In the genomic region with DNA sequence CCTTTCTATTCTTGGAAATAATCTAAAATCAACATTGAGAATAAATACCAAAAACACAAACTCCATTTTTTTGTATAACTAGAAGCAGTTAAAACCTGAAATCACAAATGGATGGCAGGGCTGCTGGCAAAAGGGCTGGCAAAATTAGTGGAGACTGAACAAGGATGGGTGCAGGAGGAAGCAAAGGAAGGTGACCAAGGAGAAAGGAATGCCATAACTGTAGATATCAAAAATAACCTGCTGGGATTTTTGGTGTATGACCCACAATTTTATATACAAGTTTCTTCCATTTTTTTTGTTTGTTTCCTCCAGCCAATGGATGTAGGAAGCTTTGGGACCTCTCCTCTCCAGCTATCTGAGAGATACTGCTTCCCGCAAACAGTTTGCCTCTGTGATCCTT, we compare ENCODE assay signal across 19 cellular contexts. TPM values are rescaled to one million over a fixed set of nuclear protein-coding genes. Genes with fewer than 3 reads are reported as not detected.
A peak's percentile ranks its signal among the peaks of the same experiment; 100 is the strongest.
DNase-seq lines count a peak whose midpoint lies in the region; ATAC-seq lines count a peak whose summit lies in the region.
"Had no signal": no experiment of that assay in that cellular context is flagged by ENCODE, and none has a peak within 500 bp of the region (broad histone marks: within the 10 kb centered on the region; RNA-seq: fewer than 3 reads in every experiment).

No MANE protein-coding gene starts in this region.

- H3K27me3 ChIP-seq in naive thymus-derived CD4-positive, alpha-beta T cell (ENCODE audit: control insufficient read depth in 2 of 2, insufficient read depth in 2 of 2, low read length in 2 of 2): no peaks in the 10 kb centered on the region
- H3K27me3 ChIP-seq: SJCRH30 had no signal

- H3K4me3 Mint-ChIP-seq in naive thymus-derived CD4-positive, alpha-beta T cell: no peak overlapping the region
- H3K4me3 Mint-ChIP-seq: IgD-negative memory B cell had no signal

- CTCF ChIA-PET in naive thymus-derived CD4-positive, alpha-beta T cell (lab: Charles Lee): no interaction called here

- intact Hi-C loops in naive thymus-derived CD4-positive, alpha-beta T cell (cut with micrococcal nuclease): no loop called here

- H3K4me1 Mint-ChIP-seq in naive thymus-derived CD4-positive, alpha-beta T cell: no peaks in the 10 kb centered on the region

- in situ Hi-C loops in ACHN (cut with HindIII; ENCODE audit: low pct_ligation_motif_present, low pct_unique_long_range_greater_than_20kb, low sequenced_read_pairs): no loop called here

- no peaks in the 10 kb centered on the region for H3K9me3 ChIP-seq in naive thymus-derived CD4-positive, alpha-beta T cell (ENCODE audit: control insufficient read depth in 2 of 3, low read length in 3 of 3)
- H3K9me3 ChIP-seq: Caco-2, SJCRH30 had no signal

- no peaks in the 10 kb centered on the region for H3K4me1 ChIP-seq in naive thymus-derived CD4-positive, alpha-beta T cell (ENCODE audit: control insufficient read depth in 2 of 2, insufficient read depth in 2 of 2, low read length in 2 of 2)
- H3K4me1 ChIP-seq: A549, Caco-2, SJCRH30 had no signal

- POLR2A ChIA-PET in naive thymus-derived CD4-positive, alpha-beta T cell (lab: Charles Lee): no interaction called here

- no peak overlapping the region for H3K4me3 ChIP-seq in naive thymus-derived CD4-positive, alpha-beta T cell (ENCODE audit: low read length)
- H3K4me3 ChIP-seq: A549, SJCRH30 had no signal

- peaks cover 0 to 19% (median 4%) of the 10 kb centered on the region in 3 experiments for H3K36me3 ChIP-seq in naive thymus-derived CD4-positive, alpha-beta T cell (ENCODE audit: control insufficient read depth in 2 of 3, insufficient read depth in 3 of 3, low read length in 3 of 3)

- H3K27ac Mint-ChIP-seq in naive thymus-derived CD4-positive, alpha-beta T cell: no peak overlapping the region
- H3K27ac Mint-ChIP-seq: IgD-negative memory B cell had no signal

- DNase-seq in A172 (ENCODE audit: low spot score) (peak; percentile 57), ELR (ENCODE audit: low read depth) (peak; percentile 52), LHCN-M2 (ENCODE audit: low read depth) (peak; percentile 11), dermis blood vessel endothelial cell (peak; percentile 16), DMS 273 treated with DMSO at 0.1 percent for 48 hours (lab: John Stamatoyannopoulos, UW) (no peak), ACHN (no peak)
- DNase-seq in activated naive CD4-positive, alpha-beta T cell (lab: John Stamatoyannopoulos, UW): no peak
- no peak for DNase-seq in naive thymus-derived CD4-positive, alpha-beta T cell
- DNase-seq: Caco-2, GDM1, Kasumi-1, NCI-H187, NCI-H2171, NCI-H748 treated with DMSO at 0.1 percent for 48 hours, OCI-M1, RPMI8226, SJCRH30 had no signal

- H3K27me3 Mint-ChIP-seq in naive thymus-derived CD4-positive, alpha-beta T cell: no peaks in the 10 kb centered on the region
- H3K27me3 Mint-ChIP-seq: IgD-negative memory B cell had no signal

- no peak overlapping the region for H3K27ac ChIP-seq in naive thymus-derived CD4-positive, alpha-beta T cell (ENCODE audit: low read depth, low read length)
- H3K27ac ChIP-seq: A549, SJCRH30 had no signal

- H3K36me3 Mint-ChIP-seq in naive thymus-derived CD4-positive, alpha-beta T cell: peaks cover 37 to 91% (median 83%) of the 10 kb centered on the region in 5 donors

- ATAC-seq in naive thymus-derived CD4-positive, alpha-beta T cell: no peak
- ATAC-seq: A549 had no signal

- peaks cover 9 to 39% (median 13%) of the 10 kb centered on the region in 11 donors for H3K9me3 Mint-ChIP-seq in naive thymus-derived CD4-positive, alpha-beta T cell

RNA-seq across cellular contexts. Expression of a gene that starts 12.7 kb away (rescaled TPM):
- 0.55 and 0.69 TPM in 2 replicates for total RNA-seq in A172 (2014; rRNA removed; shearing (Covaris generic))
- total RNA-seq in LHCN-M2 (2014; rRNA removed): 1.7 and 2.4 TPM in 2 replicates
- 0.47 TPM for polyA plus RNA-seq in LHCN-M2 (2012)
- 0.98 and 2.0 TPM in 2 replicates for total RNA-seq in dermis blood vessel endothelial cell
- 10 to 100 TPM in 3 of 5 experiments, 1 to 10 TPM in 2; 8.2 to 40.9 (median 14.7) TPM for total RNA-seq in naive thymus-derived CD4-positive, alpha-beta T cell
- polyA plus RNA-seq in naive thymus-derived CD4-positive, alpha-beta T cell: under 1 TPM; 0.29 to 0.74 TPM

Comparison
In these comparisons a context has a peak if more than half of its experiments do, and no peak if none do; other contexts are left out.
1. DNase-seq: peak in A172 (single experiment), ELR (single experiment), LHCN-M2 (single experiment) and dermis blood vessel endothelial cell (single experiment); none in activated naive CD4-positive, alpha-beta T cell (0 of 4), DMS 273 treated with DMSO at 0.1 percent for 48 hours (single experiment), naive thymus-derived CD4-positive, alpha-beta T cell (0 of 9) and ACHN (single experiment).